ENCODE assay signal across 23 cellular contexts in genomic region chr9:5470122-5470521, GRCh38.
"Had no signal": no experiment of that assay in that cellular context is flagged by ENCODE, and none has a peak within 500 bp of the region (broad histone marks: within the 10 kb centered on the region; RNA-seq: fewer than 3 reads in every experiment).

No MANE protein-coding gene starts in this region.

- H3K9me3 Mint-ChIP-seq: natural killer cell had no signal

- H3K4me3 ChIP-seq: adrenal gland, gastrocnemius medialis, smooth muscle cell, thoracic aorta, upper lobe of left lung had no signal

- H3K27ac Mint-ChIP-seq: activated CD8-positive, alpha-beta T cell treated with anti-CD3 and anti-CD28 coated beads, Interleukin-2, amount 10 ng/mL, durations not matched to agents 7 days and 5 days; natural killer cell; T-helper 2 cell treated with Interferon-gamma antibody and Interleukin-4, amounts not matched to agents 5 μg/mL and 100 μg/mL, for 36 hours had no signal

- H3K4me3 Mint-ChIP-seq: activated CD8-positive, alpha-beta T cell treated with anti-CD3 and anti-CD28 coated beads, Interleukin-2, amount 10 ng/mL, durations not matched to agents 7 days and 5 days; activated naive CD8-positive, alpha-beta T cell; natural killer cell; stimulated activated naive B cell treated with anti-CD40 and anti-IgM and Interleukin-4, amounts not matched to agents 10 μg/mL and 1 μg/mL and 100 μg/mL, for 72 hours; T-helper 2 cell treated with Interferon-gamma antibody and Interleukin-4, amounts not matched to agents 5 μg/mL and 100 μg/mL, for 36 hours had no signal

- FAIRE-seq: astrocyte had no signal

- H3K36me3 ChIP-seq: adrenal gland, thoracic aorta had no signal

- H3K27me3 Mint-ChIP-seq: activated naive CD8-positive, alpha-beta T cell; stimulated activated naive B cell treated with anti-CD40 and anti-IgM and Interleukin-4, amounts not matched to agents 10 μg/mL and 1 μg/mL and 100 μg/mL, for 72 hours had no signal

- DNase-seq: activated CD4-positive, alpha-beta T cell treated with anti-CD3 and anti-CD28 coated beads for 1 hour; activated CD4-positive, alpha-beta T cell treated with anti-CD3 and anti-CD28 coated beads, Interleukin-2, amount 50 U/mL, for 1 hour; activated CD8-positive, alpha-beta T cell treated with anti-CD3 and anti-CD28 coated beads, Interleukin-2, amount 10 ng/mL, durations not matched to agents 7 days and 5 days; activated naive CD4-positive, alpha-beta T cell; activated T-cell treated with anti-CD3 and anti-CD28 coated beads, Interleukin-2, amount 50 U/mL, for 1 hour; adrenal gland; central memory CD4-positive, alpha-beta T cell; dermis blood vessel endothelial cell; effector CD8-positive, alpha-beta T cell; gastrocnemius medialis; hippocampal formation; left ventricle myocardium superior; mammary epithelial cell; midbrain; natural killer cell; stimulated activated CD4-positive, alpha-beta T cell treated with anti-CD3 and anti-CD28 coated beads, Interleukin-15, amount 100 ng/mL, for 24 hours; stimulated activated naive B cell treated with anti-CD40 and anti-IgM and Interleukin-4, amounts not matched to agents 10 μg/mL and 1 μg/mL and 100 μg/mL, for 72 hours; upper lobe of left lung had no signal

- H3K27me3 ChIP-seq: adrenal gland, gastrocnemius medialis, upper lobe of left lung had no signal
